Comparison of ENCODE assay signal across 5 cellular contexts in the genomic region with DNA sequence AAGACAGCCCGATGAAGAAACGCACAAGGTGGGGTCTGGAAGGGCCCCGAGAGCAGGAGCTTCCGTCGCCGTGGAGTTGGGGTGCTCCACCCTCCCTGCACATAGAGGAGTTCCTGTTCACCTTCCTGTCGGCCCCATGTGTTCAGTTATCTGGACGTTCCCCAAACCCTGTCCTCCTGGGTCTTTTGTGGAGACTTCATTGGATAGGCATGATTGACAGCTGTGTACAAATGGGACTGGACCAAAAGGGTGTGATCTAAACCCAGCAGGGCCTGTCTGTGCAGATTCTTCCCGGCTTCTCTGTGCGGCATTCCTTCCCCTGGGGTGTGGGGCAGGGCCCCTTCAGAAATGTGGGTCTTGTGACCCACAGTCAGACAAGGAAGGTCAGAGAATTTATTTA. TPM values are rescaled to one million over a fixed set of nuclear protein-coding genes. Genes with fewer than 3 reads are reported as not detected.
A peak's percentile ranks its signal among the peaks of the same experiment; 100 is the strongest.
DNase-seq lines count a peak whose midpoint lies in the region; ATAC-seq, FAIRE-seq and TF ChIP-seq lines count a peak whose summit lies in the region.
"Not testable (repeated sequence)": the region's sequence is repeated elsewhere in the genome, so short reads cannot be mapped to it uniquely, and the experiment has no call there.

No MANE protein-coding gene starts in this region.

- not testable (repeated sequence) for H4K91ac ChIP-seq in neuronal stem cell (ENCODE audit: low read depth, low read length, poor library complexity)

- H3K9me3 ChIP-seq in astrocyte (ENCODE audit: insufficient read depth, low read depth, low read length); neuronal stem cell (replicated peaks in 1 of 2; ENCODE audit: control insufficient read depth in 2 of 2, insufficient read depth in 1 of 2, low read depth in 1 of 2, low read length in 2 of 2): not testable (repeated sequence)

- not testable (repeated sequence) for H3K27ac Mint-ChIP-seq in activated CD8-positive, alpha-beta T cell treated with anti-CD3 and anti-CD28 coated beads for 36 hours; astrocyte (ENCODE audit: unreplicated experiment); glutamatergic neuron (ENCODE audit: unreplicated experiment)

- not testable (repeated sequence) for H3K4me3 ChIP-seq in HL-60 (replicated peaks; ENCODE audit: insufficient read depth, low read length); astrocyte (ENCODE audit: insufficient read depth, low read depth, low read length); neuronal stem cell (ENCODE audit: low read length in 2 of 2)

- POLR2A ChIA-PET in activated CD8-positive, alpha-beta T cell treated with anti-CD3 and anti-CD28 coated beads for 36 hours (lab: Charles Lee), result interaction anchor here (1.0 kb wide), 1 partner anchor 25 kb away, joined by 3 read pairs; no protein-coding TSS in a partner anchor

- not testable (repeated sequence) for H4K8ac ChIP-seq in neuronal stem cell (ENCODE audit: low read depth, low read length)

- not testable (repeated sequence) for H3K79me1 ChIP-seq in neuronal stem cell (ENCODE audit: low read depth, low read length)

- H3K4ac ChIP-seq in neuronal stem cell (ENCODE audit: low read length), result not testable (repeated sequence)

- not testable (repeated sequence) for H3K4me2 ChIP-seq in astrocyte (ENCODE audit: low read length); neuronal stem cell (ENCODE audit: insufficient read depth, low read length, poor library complexity, severe bottlenecking)

- peak overlapping the region; percentile 24 for H3K4me3 Mint-ChIP-seq in activated CD8-positive, alpha-beta T cell treated with anti-CD3 and anti-CD28 coated beads for 36 hours
- H3K4me3 Mint-ChIP-seq in astrocyte (ENCODE audit: unreplicated experiment) (peak overlapping the region; percentile 27), glutamatergic neuron (ENCODE audit: unreplicated experiment) (peak overlapping the region; percentile 30)

- not testable (repeated sequence) for TF ChIP-seq CTCF in HL-60 (IDR thresholded peaks at IDR 0.05; ENCODE audit: insufficient read depth, low read length); activated CD8-positive, alpha-beta T cell treated with anti-CD3 and anti-CD28 coated beads for 36 hours (IDR thresholded peaks at IDR 0.05); astrocyte (IDR thresholded peaks at IDR 0.05; ENCODE audit: insufficient read depth, low read depth, low read length); glutamatergic neuron (IDR thresholded peaks at IDR 0.05; ENCODE audit: partially characterized antibody, unreplicated experiment)

- not testable (repeated sequence) for H3K9ac ChIP-seq in astrocyte (ENCODE audit: low read length); neuronal stem cell (ENCODE audit: low read depth, low read length, poor library complexity)

- peak in 1 of 2 experiments; percentile 43 for DNase-seq in HL-60 (ENCODE audit: low read depth in 1 of 2, low spot score in 1 of 2)
- DNase-seq in activated CD8-positive, alpha-beta T cell treated with anti-CD3 and anti-CD28 coated beads for 36 hours; astrocyte (ENCODE audit: low read depth); glutamatergic neuron; neuronal stem cell (ENCODE audit: low spot score): not testable (repeated sequence)

- no CpG with 5 or more reads among the region's 10 CpGs for WGBS in neuronal stem cell (ENCODE audit: extremely low coverage in 2 of 2, insufficient read length in 2 of 2, insufficient replicate concordance in 1 of 2), 2 donors

- not testable (repeated sequence) for H3K79me2 ChIP-seq in astrocyte (ENCODE audit: insufficient read depth, low read length)

- H2BK15ac ChIP-seq in neuronal stem cell (ENCODE audit: low read length), result not testable (repeated sequence)

- H3K14ac ChIP-seq in neuronal stem cell (ENCODE audit: low read length), result not testable (repeated sequence)

- H3K27me3 Mint-ChIP-seq in activated CD8-positive, alpha-beta T cell treated with anti-CD3 and anti-CD28 coated beads for 36 hours; glutamatergic neuron (ENCODE audit: unreplicated experiment): not testable (repeated sequence)
- H3K27me3 Mint-ChIP-seq in astrocyte (ENCODE audit: low read depth, unreplicated experiment), result peaks cover 24% of the 10 kb centered on the region

- H3K27me3 ChIP-seq in HL-60 (ENCODE audit: insufficient read depth, poor library complexity, severe bottlenecking); astrocyte (ENCODE audit: insufficient read depth, low read length); neuronal stem cell (ENCODE audit: control insufficient read depth in 3 of 3, insufficient read depth in 3 of 3, low read depth in 1 of 3, low read length in 3 of 3): not testable (repeated sequence)

- H4K20me1 ChIP-seq in astrocyte (ENCODE audit: insufficient read depth, low read length), result not testable (repeated sequence)

- CTCF ChIA-PET in activated CD8-positive, alpha-beta T cell treated with anti-CD3 and anti-CD28 coated beads for 36 hours (lab: Charles Lee), result interaction anchor here (1.5 to 1.6 kb wide), 2 partner anchors 9 to 10 kb away, joined by 4 read pairs; a partner anchor contains a TSS

- not testable (repeated sequence) for H3K36me3 Mint-ChIP-seq in activated CD8-positive, alpha-beta T cell treated with anti-CD3 and anti-CD28 coated beads for 36 hours (ENCODE audit: low read depth); astrocyte (ENCODE audit: low read depth, unreplicated experiment); glutamatergic neuron (ENCODE audit: unreplicated experiment)

- not testable (repeated sequence) for H2AFZ ChIP-seq in astrocyte (ENCODE audit: low read depth, low read length)
- peak overlapping the region; percentile 87 for H2AFZ ChIP-seq in neuronal stem cell (ENCODE audit: low read length)

- not testable (repeated sequence) for FAIRE-seq in astrocyte (lab: Jason Lieb, UNC)

- H3K9me3 Mint-ChIP-seq in activated CD8-positive, alpha-beta T cell treated with anti-CD3 and anti-CD28 coated beads for 36 hours; astrocyte (ENCODE audit: unreplicated experiment); glutamatergic neuron (ENCODE audit: unreplicated experiment): not testable (repeated sequence)

- intact Hi-C loops in activated CD8-positive, alpha-beta T cell treated with anti-CD3 and anti-CD28 coated beads for 36 hours (cut with micrococcal nuclease), result not testable (repeated sequence)

- not testable (repeated sequence) for H3K23ac ChIP-seq in neuronal stem cell (ENCODE audit: low read depth, low read length, poor library complexity)

- peak overlapping the region; percentile 55 for H3K27ac ChIP-seq in HL-60 (replicated peaks)
- H3K27ac ChIP-seq in astrocyte (ENCODE audit: low read depth, low read length); neuronal stem cell (replicated peaks; ENCODE audit: low read length): not testable (repeated sequence)

- H2AK5ac ChIP-seq in neuronal stem cell (ENCODE audit: low read depth, low read length), result not testable (repeated sequence)

- H3K4me1 ChIP-seq in astrocyte (ENCODE audit: insufficient read depth, low read length); neuronal stem cell (ENCODE audit: control insufficient read depth in 2 of 2, insufficient read depth in 1 of 2, low read depth in 1 of 2, low read length in 2 of 2): not testable (repeated sequence)

- ATAC-seq in activated CD8-positive, alpha-beta T cell treated with anti-CD3 and anti-CD28 coated beads for 36 hours, result peak; percentile 43

- H2BK5ac ChIP-seq in neuronal stem cell (ENCODE audit: low read length), result not testable (repeated sequence)

- H3K4me1 Mint-ChIP-seq in activated CD8-positive, alpha-beta T cell treated with anti-CD3 and anti-CD28 coated beads for 36 hours (ENCODE audit: low read depth), result peaks cover 13% of the 10 kb centered on the region
- not testable (repeated sequence) for H3K4me1 Mint-ChIP-seq in astrocyte (ENCODE audit: low read depth, unreplicated experiment)
- H3K4me1 Mint-ChIP-seq in glutamatergic neuron (ENCODE audit: low read depth, unreplicated experiment), result peaks cover 12% of the 10 kb centered on the region

- H2BK120ac ChIP-seq in neuronal stem cell (ENCODE audit: low read depth, low read length), result not testable (repeated sequence)

- H3K18ac ChIP-seq in neuronal stem cell (ENCODE audit: low read length), result peak overlapping the region; percentile 38

- not testable (repeated sequence) for H3K36me3 ChIP-seq in astrocyte (ENCODE audit: insufficient read depth, low read length); neuronal stem cell (replicated peaks in 1 of 2; ENCODE audit: control insufficient read depth in 2 of 2, insufficient read depth in 2 of 2, low read length in 2 of 2)

- H2BK12ac ChIP-seq in neuronal stem cell (ENCODE audit: low read length), result not testable (repeated sequence)

RNA-seq across cellular contexts. Expression of a gene that starts 9.4 kb away (rescaled TPM):
- total RNA-seq in activated CD8-positive, alpha-beta T cell treated with anti-CD3 and anti-CD28 coated beads for 36 hours, result 100 to 1,000 TPM; 234 to 241 TPM
- total RNA-seq in astrocyte (150 and 155 TPM in 2 replicates), glutamatergic neuron (ENCODE audit: unreplicated experiment) (182 TPM)
- 111 TPM for polyA plus RNA-seq in neuronal stem cell (2013, experiment 1 of 2)
- polyA plus RNA-seq in neuronal stem cell (2013, experiment 2 of 2), result 112 TPM

RNA-seq across cellular contexts. Expression of a gene that starts 31.9 kb away (rescaled TPM):
- total RNA-seq in activated CD8-positive, alpha-beta T cell treated with anti-CD3 and anti-CD28 coated beads for 36 hours, result 10 to 100 TPM; 15.0 to 16.7 TPM
- 103 and 129 TPM in 2 replicates for total RNA-seq in astrocyte
- total RNA-seq in glutamatergic neuron (ENCODE audit: unreplicated experiment), result 12.7 TPM
- 6.7 TPM for polyA plus RNA-seq in neuronal stem cell (2013, experiment 1 of 2)
- polyA plus RNA-seq in neuronal stem cell (2013, experiment 2 of 2), result 6.7 TPM

RNA-seq across cellular contexts. Expression of a gene that starts 39.4 kb away (rescaled TPM):
- 10 to 100 TPM; 45.8 to 48.8 TPM for total RNA-seq in activated CD8-positive, alpha-beta T cell treated with anti-CD3 and anti-CD28 coated beads for 36 hours
- total RNA-seq in astrocyte (51.9 and 60.0 TPM in 2 replicates), glutamatergic neuron (ENCODE audit: unreplicated experiment) (67.5 TPM)
- polyA plus RNA-seq in neuronal stem cell (2013, experiment 1 of 2), result 45.2 TPM
- polyA plus RNA-seq in neuronal stem cell (2013, experiment 2 of 2), result 42.6 TPM

RNA-seq across cellular contexts. Expression of a gene that starts 42.3 kb away (rescaled TPM):
- 10 to 100 TPM; 10.6 to 12.5 TPM for total RNA-seq in activated CD8-positive, alpha-beta T cell treated with anti-CD3 and anti-CD28 coated beads for 36 hours
- total RNA-seq in astrocyte (16.1 and 18.4 TPM in 2 replicates), glutamatergic neuron (ENCODE audit: unreplicated experiment) (29.7 TPM)
- 20.9 TPM for polyA plus RNA-seq in neuronal stem cell (2013, experiment 1 of 2)
- polyA plus RNA-seq in neuronal stem cell (2013, experiment 2 of 2), result 21.7 TPM

RNA-seq across cellular contexts. Expression of a gene that starts 42.9 kb away (rescaled TPM):
- 10 to 100 TPM; 59.1 to 59.3 TPM for total RNA-seq in activated CD8-positive, alpha-beta T cell treated with anti-CD3 and anti-CD28 coated beads for 36 hours
- total RNA-seq in astrocyte (44.1 and 48.9 TPM in 2 replicates), glutamatergic neuron (ENCODE audit: unreplicated experiment) (51.5 TPM)
- 37.2 TPM for polyA plus RNA-seq in neuronal stem cell (2013, experiment 1 of 2)
- polyA plus RNA-seq in neuronal stem cell (2013, experiment 2 of 2), result 37.3 TPM
